In genomic region chr17:75933836-75934235, GRCh38 we compare ENCODE assay signal across 24 cellular contexts.
"Had no signal": no experiment of that assay in that cellular context is flagged by ENCODE, and none has a peak within 500 bp of the region (broad histone marks: within the 10 kb centered on the region; RNA-seq: fewer than 3 reads in every experiment).

No MANE protein-coding gene starts in this region.

- H3K9me3 ChIP-seq: left ventricle myocardium inferior, mucosa of descending colon, ovary, stomach, testis, thyroid gland, transverse colon, upper lobe of right lung, uterus had no signal

- H3K4me3 ChIP-seq: left ventricle myocardium inferior, lung, mucosa of descending colon, ovary, skin epidermis, stomach, testis, thyroid gland, transverse colon, upper lobe of right lung, uterus had no signal

- H3K27me3 Mint-ChIP-seq: naive thymus-derived CD4-positive, alpha-beta T cell; natural killer cell treated with Interleukin-12 subunit alpha and Interleukin-12 subunit beta and Interleukin-15 and Interleukin-18, amount 100 ng/mL, for 72 hours; progenitor cell of endocrine pancreas; stimulated activated naive B cell treated with anti-CD40 and anti-IgM and Interleukin-4, amounts not matched to agents 10 μg/mL and 1 μg/mL and 100 μg/mL, for 72 hours had no signal

- H3K27ac ChIP-seq: left ventricle myocardium inferior, ovary, stomach, testis, thyroid gland, transverse colon, upper lobe of right lung, uterus had no signal

- H3K27me3 ChIP-seq: ovary, stomach, testis, thyroid gland, transverse colon, upper lobe of right lung, uterus had no signal

- H3K27ac Mint-ChIP-seq: naive thymus-derived CD4-positive, alpha-beta T cell; natural killer cell treated with Interleukin-12 subunit alpha and Interleukin-12 subunit beta and Interleukin-15 and Interleukin-18, amount 100 ng/mL, for 72 hours; progenitor cell of endocrine pancreas; stimulated activated naive B cell treated with anti-CD40 and anti-IgM and Interleukin-4, amounts not matched to agents 10 μg/mL and 1 μg/mL and 100 μg/mL, for 72 hours had no signal

- H3K36me3 ChIP-seq: left ventricle myocardium inferior, ovary, stomach, thyroid gland, transverse colon, upper lobe of right lung, uterus had no signal

- H3K9me3 Mint-ChIP-seq: naive thymus-derived CD4-positive, alpha-beta T cell; natural killer cell treated with Interleukin-12 subunit alpha and Interleukin-12 subunit beta and Interleukin-15 and Interleukin-18, amount 100 ng/mL, for 72 hours; stimulated activated naive B cell treated with anti-CD40 and anti-IgM and Interleukin-4, amounts not matched to agents 10 μg/mL and 1 μg/mL and 100 μg/mL, for 72 hours had no signal

- H3K4me3 Mint-ChIP-seq: naive thymus-derived CD4-positive, alpha-beta T cell; natural killer cell treated with Interleukin-12 subunit alpha and Interleukin-12 subunit beta and Interleukin-15 and Interleukin-18, amount 100 ng/mL, for 72 hours; stimulated activated naive B cell treated with anti-CD40 and anti-IgM and Interleukin-4, amounts not matched to agents 10 μg/mL and 1 μg/mL and 100 μg/mL, for 72 hours had no signal

- H3K4me1 Mint-ChIP-seq: naive thymus-derived CD4-positive, alpha-beta T cell; stimulated activated naive B cell treated with anti-CD40 and anti-IgM and Interleukin-4, amounts not matched to agents 10 μg/mL and 1 μg/mL and 100 μg/mL, for 72 hours had no signal

- H3K36me3 Mint-ChIP-seq: natural killer cell treated with Interleukin-12 subunit alpha and Interleukin-12 subunit beta and Interleukin-15 and Interleukin-18, amount 100 ng/mL, for 72 hours had no signal

- H3K4me1 ChIP-seq: left ventricle myocardium inferior, stomach, transverse colon, upper lobe of right lung, uterus had no signal

- DNase-seq: islet precursor cell; left ventricle myocardium inferior; midbrain; naive thymus-derived CD4-positive, alpha-beta T cell; ovary; right cardiac atrium; stimulated activated CD4-positive, alpha-beta T cell treated with anti-CD3 and anti-CD28 coated beads, Interleukin-12 subunit alpha, Interleukin-12 subunit beta, amount 100 ng/mL, for 4 hours; stimulated activated CD4-positive, alpha-beta T cell treated with anti-CD3 and anti-CD28 coated beads, Interleukin-15, amount 100 ng/mL, for 24 hours; stimulated activated CD4-positive, alpha-beta T cell treated with anti-CD3 and anti-CD28 coated beads, Interleukin-2, amount 100 ng/mL, for 24 hours; stimulated activated CD4-positive, alpha-beta T cell treated with anti-CD3 and anti-CD28 coated beads, Interleukin-4, amount 100 ng/mL, for 1 hour; stimulated activated naive B cell treated with anti-CD40 and anti-IgM and Interleukin-4, amounts not matched to agents 10 μg/mL and 1 μg/mL and 100 μg/mL, for 72 hours; stimulated activated naive CD8-positive, alpha-beta T cell treated with anti-CD3 and anti-CD28 coated beads, Interleukin-15, Interleukin-2, amounts not matched to agents 100 U/mL and 50 U/mL, for 24 hours; stomach; testis; thyroid gland; transverse colon; upper lobe of right lung; uterus had no signal

- ATAC-seq: mucosa of descending colon; naive thymus-derived CD4-positive, alpha-beta T cell; natural killer cell treated with Interleukin-12 subunit alpha and Interleukin-12 subunit beta and Interleukin-15 and Interleukin-18, amount 100 ng/mL, for 72 hours; right cardiac atrium; sciatic nerve; stimulated activated naive B cell treated with anti-CD40 and anti-IgM and Interleukin-4, amounts not matched to agents 10 μg/mL and 1 μg/mL and 100 μg/mL, for 72 hours; stimulated activated naive CD8-positive, alpha-beta T cell treated with anti-CD3 and anti-CD28 coated beads, Interleukin-15, Interleukin-2, amounts not matched to agents 100 U/mL and 50 U/mL, for 24 hours; upper lobe of right lung had no signal
